8 cellular contexts compared by ENCODE assay signal in the genomic region with DNA sequence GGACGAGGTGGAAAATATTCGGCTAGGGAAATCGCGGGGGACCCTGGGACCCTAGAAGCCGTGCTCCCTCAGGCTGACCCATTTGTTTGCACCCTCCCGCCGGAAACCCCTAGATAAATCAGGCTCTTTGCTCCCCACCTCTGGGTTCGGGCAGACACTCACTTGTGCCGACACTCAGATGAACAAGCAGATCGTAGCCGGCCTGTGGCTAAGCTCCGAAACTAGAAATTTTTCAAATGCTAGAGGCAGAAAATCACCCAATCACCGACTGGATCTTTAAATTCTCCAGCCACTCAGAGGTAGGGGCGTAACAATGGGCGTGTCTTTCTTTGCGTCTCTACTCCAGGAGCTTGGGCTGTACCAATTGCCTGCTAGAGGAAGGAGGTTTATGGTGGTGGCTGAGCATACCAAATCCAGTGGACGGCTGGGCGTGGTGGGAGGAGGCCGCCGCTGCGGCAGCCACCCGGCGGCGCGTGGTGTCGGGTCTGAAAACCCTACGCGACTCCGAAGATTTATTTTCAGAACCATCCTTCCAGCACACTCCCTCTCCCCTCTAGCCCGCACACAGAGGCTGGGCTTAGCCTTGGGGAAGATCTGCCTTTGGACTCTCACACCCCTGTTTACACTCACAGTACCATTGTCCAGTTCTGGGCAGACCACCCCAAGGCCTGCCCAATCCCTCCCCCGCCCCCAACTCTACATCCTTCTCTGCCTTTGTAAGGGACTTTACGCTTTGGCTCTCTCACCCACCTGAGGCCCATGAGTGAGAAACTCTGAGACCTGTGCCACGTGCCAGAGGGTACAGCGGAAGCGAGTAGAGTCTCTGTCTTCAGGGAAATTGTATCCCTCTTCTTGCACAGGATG. TPM values are rescaled to one million over a fixed set of nuclear protein-coding genes. Genes with fewer than 3 reads are reported as not detected.
A peak's percentile ranks its signal among the peaks of the same experiment; 100 is the strongest.
DNase-seq lines count a peak whose midpoint lies in the region; ATAC-seq, FAIRE-seq and TF ChIP-seq lines count a peak whose summit lies in the region.

A gene with protein sequence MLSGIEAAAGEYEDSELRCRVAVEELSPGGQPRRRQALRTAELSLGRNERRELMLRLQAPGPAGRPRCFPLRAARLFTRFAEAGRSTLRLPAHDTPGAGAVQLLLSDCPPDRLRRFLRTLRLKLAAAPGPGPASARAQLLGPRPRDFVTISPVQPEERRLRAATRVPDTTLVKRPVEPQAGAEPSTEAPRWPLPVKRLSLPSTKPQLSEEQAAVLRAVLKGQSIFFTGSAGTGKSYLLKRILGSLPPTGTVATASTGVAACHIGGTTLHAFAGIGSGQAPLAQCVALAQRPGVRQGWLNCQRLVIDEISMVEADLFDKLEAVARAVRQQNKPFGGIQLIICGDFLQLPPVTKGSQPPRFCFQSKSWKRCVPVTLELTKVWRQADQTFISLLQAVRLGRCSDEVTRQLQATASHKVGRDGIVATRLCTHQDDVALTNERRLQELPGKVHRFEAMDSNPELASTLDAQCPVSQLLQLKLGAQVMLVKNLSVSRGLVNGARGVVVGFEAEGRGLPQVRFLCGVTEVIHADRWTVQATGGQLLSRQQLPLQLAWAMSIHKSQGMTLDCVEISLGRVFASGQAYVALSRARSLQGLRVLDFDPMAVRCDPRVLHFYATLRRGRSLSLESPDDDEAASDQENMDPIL (minus strand): TSS at position 217 of the 864 bp plus-strand sequence. CDS start 1,312 bp downstream, outside the sequence.

- H3K27me3 ChIP-seq in bronchial epithelial cell (ENCODE audit: control insufficient read depth, insufficient read depth, low read length) (no peaks in the 10 kb centered on the region), smooth muscle cell (ENCODE audit: low read depth) (no peaks in the 10 kb centered on the region)

- peaks cover 13% of the 10 kb centered on the region for H3K4me1 ChIP-seq in smooth muscle cell (ENCODE audit: low read depth)

- no peaks in the 10 kb centered on the region for H3K9me3 ChIP-seq in smooth muscle cell (replicated peaks; ENCODE audit: low read depth)

- H3K36me3 ChIP-seq in bronchial epithelial cell (ENCODE audit: control insufficient read depth, insufficient read depth, low read length) (no peaks in the 10 kb centered on the region), smooth muscle cell (ENCODE audit: low read depth) (no peaks in the 10 kb centered on the region)

- no peak within 1 kb of the TSS for H3K27ac ChIP-seq in smooth muscle cell (ENCODE audit: low read depth)

- H3F3A ChIP-seq in smooth muscle cell (ENCODE audit: low read depth), result no peaks in the 10 kb centered on the region

- DNase-seq in AG09309 (ENCODE audit: low read depth), result peak; percentile 96
- peak; percentile 98 for DNase-seq in NCI-H226
- peak; percentile 98 for DNase-seq in bronchial epithelial cell (ENCODE audit: low read depth)
- peak; percentile 88 for DNase-seq in iPS-NIHi11 (ENCODE audit: low spot score)
- peak; percentile 47 for DNase-seq in smooth muscle cell (lab: John Stamatoyannopoulos, UW; ENCODE audit: unreplicated experiment)

- peak within 1 kb of the TSS; percentile 87 for H2AFZ ChIP-seq in smooth muscle cell (ENCODE audit: low read depth)

- H3K4me3 ChIP-seq in AG09309 (ENCODE audit: control insufficient read depth, low read depth, low read length) (peak within 1 kb of the TSS; percentile 51), WI38 (ENCODE audit: low read depth, low read length) (peak within 1 kb of the TSS; percentile 77), bronchial epithelial cell (ENCODE audit: low read depth, low read length) (peak within 1 kb of the TSS; percentile 43), smooth muscle cell (peak within 1 kb of the TSS; percentile 58)

- H4K20me1 ChIP-seq in smooth muscle cell (ENCODE audit: low read depth), result no peaks in the 10 kb centered on the region

- peak within 1 kb of the TSS; percentile 97 for H3K4me2 ChIP-seq in smooth muscle cell

- peak within 1 kb of the TSS; percentile 54 for H3K9ac ChIP-seq in smooth muscle cell (ENCODE audit: low read depth)

- peak; percentile 28 for FAIRE-seq in bronchial epithelial cell (lab: Jason Lieb, UNC)

- H3K79me2 ChIP-seq in smooth muscle cell (ENCODE audit: low read depth), result no peaks in the 10 kb centered on the region

- WGBS in smooth muscle cell (ENCODE audit: low lambda C conversion rate), result 4% methylated on average over 35 of the region's 35 CpGs

- ATAC-seq in GM19023 (IDR thresholded peaks at IDR 0.05; ENCODE audit: unreplicated experiment) (peak; percentile 82), HG03196 (IDR thresholded peaks at IDR 0.05; ENCODE audit: unreplicated experiment) (peak; percentile 84)

- TF ChIP-seq CTCF in AG09309 (IDR thresholded peaks at IDR 0.05; ENCODE audit: control insufficient read depth, insufficient read depth, low read depth, low read length, missing control alignments), result peak; percentile 19
- TF ChIP-seq CTCF in WI38 (IDR thresholded peaks at IDR 0.05; ENCODE audit: low read depth, low read length), result no peak
- TF ChIP-seq CTCF in bronchial epithelial cell (IDR thresholded peaks at IDR 0.05; ENCODE audit: insufficient read depth, low read length, severe bottlenecking), result no peak
- TF ChIP-seq CTCF in smooth muscle cell (IDR thresholded peaks at IDR 0.05; ENCODE audit: borderline replicate concordance, insufficient read depth, poor library complexity, severe bottlenecking), result no peak

RNA-seq across cellular contexts. Expression of the gene that starts here (rescaled TPM):
- total RNA-seq in bronchial epithelial cell (0.26 and 0.51 TPM in 2 replicates), smooth muscle cell (0.40 and 1.6 TPM in 2 replicates)
- polyA plus RNA-seq in smooth muscle cell, result 1.5 TPM in 2 replicates

Comparison
In these comparisons a context has a peak if more than half of its experiments do, and no peak if none do; other contexts are left out.
1. Peak in DNase-seq and H3K4me3 ChIP-seq in bronchial epithelial cell; RNA of the gene not detected or under 1 TPM.
2. DNase-seq: peak in every context shown above with its lines; median percentile 98 in NCI-H226; 98 in bronchial epithelial cell; 96 in AG09309; 88 in iPS-NIHi11; 47 in smooth muscle cell.